19 cellular contexts compared by ENCODE assay signal in the genomic region with DNA sequence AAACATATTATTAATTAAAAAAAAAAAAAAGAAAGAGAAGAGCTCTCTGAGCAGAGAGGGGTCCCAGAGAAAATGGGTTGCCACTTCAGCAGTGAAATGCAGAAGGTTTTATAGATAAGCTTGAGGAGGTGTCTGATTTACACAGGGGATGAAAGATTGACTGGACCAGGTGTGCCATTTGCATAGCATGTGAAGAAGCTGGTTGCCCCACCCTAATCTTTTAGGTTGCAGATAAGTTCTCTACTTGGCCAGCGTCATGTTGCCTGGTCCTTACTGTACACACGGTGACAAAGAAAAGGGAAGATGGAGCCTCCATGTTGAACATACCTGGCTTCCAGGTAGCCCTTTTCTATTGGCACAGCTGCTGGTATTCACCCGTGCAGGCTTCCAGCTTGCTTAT. TPM values are rescaled to one million over a fixed set of nuclear protein-coding genes. Genes with fewer than 3 reads are reported as not detected.
DNase-seq lines count a peak whose midpoint lies in the region; ATAC-seq, FAIRE-seq and TF ChIP-seq lines count a peak whose summit lies in the region.
"Had no signal": no experiment of that assay in that cellular context is flagged by ENCODE, and none has a peak within 500 bp of the region (broad histone marks: within the 10 kb centered on the region; RNA-seq: fewer than 3 reads in every experiment).

No MANE protein-coding gene starts in this region.

- 4% methylated on average over 3 of the region's 3 CpGs for WGBS in K562 (ENCODE audit: insufficient coverage, low coverage, missing lambda C conversion rate)
- WGBS in testis, 2 donors, result 54 to 75% methylated on average over 3 of the region's 3 CpGs
- WGBS in gastroesophageal sphincter (ENCODE audit: low coverage in 1 of 2), 2 donors, result 70 to 74% methylated on average over 1 to 3 of the region's 3 CpGs

- TF ChIP-seq CTCF in Calu3 (IDR thresholded peaks at IDR 0.05; ENCODE audit: unreplicated experiment) (no peak), K562 (IDR thresholded peaks at IDR 0.05 in 2 of 3, conservative IDR thresholded peaks at IDR 0.05 in 1 of 3; ENCODE audit: insufficient read depth in 2 of 3, low read depth in 1 of 3, low read length in 3 of 3) (no peak), testis (IDR thresholded peaks at IDR 0.05) (no peak), gastroesophageal sphincter (IDR thresholded peaks at IDR 0.05) (no peak)

- no peak for TF ChIP-seq RAD21 in K562 (CRISPR knock-in tag; conservative IDR thresholded peaks at IDR 0.05 in 1 of 2, IDR thresholded peaks at IDR 0.05 in 1 of 2)

- in situ Hi-C loops in K562 (cut with MboI), result loop anchor here (5.0 kb wide), 1 partner anchor 308 kb away; no protein-coding TSS in a partner anchor

- intact Hi-C loops in Calu3 (cut with micrococcal nuclease; ENCODE audit: unreplicated experiment) (loop anchor here (1.0 to 5.0 kb wide), 5 partner anchors 63 to 307 kb away; a partner anchor contains a TSS), K562 (cut with micrococcal nuclease) (loop anchor here (1.0 to 5.0 kb wide), 6 partner anchors 10 to 376 kb away; no protein-coding TSS in a partner anchor), testis (cut with DNase I; ENCODE audit: low total_unique reads) (no loop called here)

- peaks cover 52% of the 10 kb centered on the region for H3K4me1 Mint-ChIP-seq in Calu3 (ENCODE audit: low read depth, unreplicated experiment)
- H3K4me1 Mint-ChIP-seq: CD4-positive, alpha-beta memory T cell had no signal

- DNase-seq in Calu3 (no peak), NCI-H526 treated with DMSO at 0.1 percent for 48 hours (lab: John Stamatoyannopoulos, UW) (peak; percentile 57), K562 (ENCODE audit: extremely low read depth in 1 of 4, low spot score in 3 of 4) (peak in 1 of 4 experiments; percentile 44), testis (no peak), NCI-H146 (lab: John Stamatoyannopoulos, UW) (no peak), H4 (ENCODE audit: low spot score) (no peak)
- DNase-seq: DMS 273 treated with DMSO at 0.1 percent for 48 hours, DMS79, HCEC 1CT had no signal

- CTCF ChIA-PET in Calu3 (lab: Charles Lee) (interaction anchor here (0.7 to 1.0 kb wide), 4 partner anchors 39 to 307 kb away, joined by 3 to 7 read pairs (median 4); no protein-coding TSS in a partner anchor), K562 (lab: Yijun Ruan, JAX; ENCODE audit: low intra/inter-chr PET ratio) (interaction anchor here (2.0 kb wide), 1 partner anchor 307 kb away, joined by 16 read pairs; no protein-coding TSS in a partner anchor)

- no peaks in the 10 kb centered on the region for H4K20me1 ChIP-seq in K562 (replicated peaks; ENCODE audit: control insufficient read depth, insufficient read depth, low read length)
- H4K20me1 ChIP-seq: BLaER1 had no signal

- H3K4me3 ChIP-seq in K562, result no peak overlapping the region
- no peak overlapping the region for H3K4me3 ChIP-seq in testis
- no peak overlapping the region for H3K4me3 ChIP-seq in gastroesophageal sphincter
- H3K4me3 ChIP-seq: BLaER1, GM23248 had no signal

- H3K4me1 ChIP-seq in K562 (replicated peaks in 1 of 2; ENCODE audit: control insufficient read depth in 2 of 2, insufficient read depth in 2 of 2, low read length in 2 of 2) (peaks cover 2 to 16% of the 10 kb centered on the region in 2 experiments; a peak in 3 of 5 replicates), testis (peaks cover 24% of the 10 kb centered on the region), gastroesophageal sphincter (no peaks in the 10 kb centered on the region)

- H3K36me3 ChIP-seq in K562 (ENCODE audit: control insufficient read depth, insufficient read depth, low read length) (no peaks in the 10 kb centered on the region), testis (ENCODE audit: low read depth, missing control alignments) (no peaks in the 10 kb centered on the region), gastroesophageal sphincter (no peaks in the 10 kb centered on the region)
- H3K36me3 ChIP-seq: BLaER1 had no signal

- FAIRE-seq in K562 (lab: Jason Lieb, UNC), result no peak
- FAIRE-seq: GM19239 had no signal

- no peaks in the 10 kb centered on the region for H3K79me2 ChIP-seq in K562 (ENCODE audit: control insufficient read depth, insufficient read depth, low read length)

- H3K4me2 ChIP-seq in K562 (ENCODE audit: insufficient read depth, low read length), result no peak overlapping the region
- H3K4me2 ChIP-seq: BLaER1 had no signal

- H2AFZ ChIP-seq in K562 (ENCODE audit: low read depth, low read length), result no peak overlapping the region
- H2AFZ ChIP-seq: GM23248 had no signal

- TF ChIP-seq POLR2A in K562 (conservative IDR thresholded peaks at IDR 0.05) (no peak), testis (IDR thresholded peaks at IDR 0.05) (no peak), gastroesophageal sphincter (IDR thresholded peaks at IDR 0.05) (no peak)

- peak overlapping the region; percentile 38 for H3K27ac Mint-ChIP-seq in Calu3 (ENCODE audit: unreplicated experiment)
- H3K27ac Mint-ChIP-seq: CD14-positive monocyte; CD4-positive, alpha-beta memory T cell had no signal

- ATAC-seq in K562, result peak; percentile 54
- ATAC-seq in gastroesophageal sphincter, result no peak

- POLR2A ChIA-PET in K562 (lab: Yijun Ruan, JAX), result interaction anchor here (0.6 kb wide), 1 partner anchor 46 kb away, joined by 5 read pairs; no protein-coding TSS in a partner anchor

- peaks cover 9% of the 10 kb centered on the region for H3K9me3 Mint-ChIP-seq in Calu3 (ENCODE audit: low read depth, unreplicated experiment)

- H3K4me3 Mint-ChIP-seq in Calu3 (ENCODE audit: low read depth, unreplicated experiment), result no peak overlapping the region
- H3K4me3 Mint-ChIP-seq: CD14-positive monocyte; CD4-positive, alpha-beta memory T cell had no signal

- H3K27me3 ChIP-seq in K562 (ENCODE audit: control insufficient read depth in 2 of 2, insufficient read depth in 2 of 2, low read length in 2 of 2), result no peaks in the 10 kb centered on the region
- H3K27me3 ChIP-seq in testis, result no peaks in the 10 kb centered on the region
- no peaks in the 10 kb centered on the region for H3K27me3 ChIP-seq in gastroesophageal sphincter
- H3K27me3 ChIP-seq: BLaER1 had no signal

- peaks cover 22% of the 10 kb centered on the region for H3K9me3 ChIP-seq in K562 (replicated peaks; ENCODE audit: control insufficient read depth, insufficient read depth, low read depth, low read length)
- H3K9me3 ChIP-seq in testis, result no peaks in the 10 kb centered on the region
- peaks cover 0 to 7% (median 0%) of the 10 kb centered on the region in 3 donors for H3K9me3 ChIP-seq in gastroesophageal sphincter

- BruUV-seq in Calu3 (replicated peaks; lab: Mats Ljungman, UMichigan) (no TSS peak), K562 (replicated peaks; lab: Mats Ljungman, UMichigan) (no TSS peak)

- no peaks in the 10 kb centered on the region for H3K9me1 ChIP-seq in K562 (ENCODE audit: control insufficient read depth, insufficient read depth, low read length)

- no peak overlapping the region for H3K9ac ChIP-seq in K562 (ENCODE audit: insufficient read depth in 1 of 2, low read depth in 2 of 2, low read length in 2 of 2)
- H3K9ac ChIP-seq: BLaER1, GM23248 had no signal

- H3K27me3 Mint-ChIP-seq in Calu3 (ENCODE audit: unreplicated experiment), result no peaks in the 10 kb centered on the region

- H3K27ac ChIP-seq in K562 (ENCODE audit: extremely low read depth, low read depth, low read length) (no peak overlapping the region; the same call in 2 of the 3 replicates), testis (peak overlapping the region; percentile 27 to 42), gastroesophageal sphincter (no peak overlapping the region)
- H3K27ac ChIP-seq: BLaER1, GM23248, HL-60 had no signal

- peaks cover 11% of the 10 kb centered on the region for H3K36me3 Mint-ChIP-seq in Calu3 (ENCODE audit: insufficient read depth, unreplicated experiment)
- H3K36me3 Mint-ChIP-seq: CD14-positive monocyte; CD4-positive, alpha-beta memory T cell had no signal

- TF ChIP-seq EP300 in K562 (IDR thresholded peaks at IDR 0.05; ENCODE audit: low read length), result no peak
- no peak for TF ChIP-seq EP300 in gastroesophageal sphincter (IDR thresholded peaks at IDR 0.05)

RNA-seq across cellular contexts. Expression of a gene that starts 41.4 kb away (rescaled TPM):
- total RNA-seq in Calu3 (2022) (not detected in 2 replicates), K562 (2014; rRNA removed) (0.50 and 1.3 TPM in 2 replicates), K562 (2014; rRNA removed; fragmentation: Illumina TruSeq; extraction: Trizol) (1.1 and 1.3 TPM in 2 replicates), K562 (2015; rRNA removed; fragmentation: Illumina TruSeq; extraction: Trizol) (5.4 and 5.7 TPM in 2 replicates), K562 (2021) (0.55 and 1.5 TPM in 2 replicates), testis (1 to 10 TPM in 1 of 2 donors, under 1 TPM in 1; 0.39 to 2.6 TPM), gastroesophageal sphincter (1 to 10 TPM in 3 of 4 donors, not detected in 1; 1.2 to 4.7 (median 1.7) TPM)
- total RNA-seq in K562 (2011; cell fraction: chromatin; rRNA removed; ENCODE audit: low replicate concordance), result 0.14 TPM in 1 of 2 replicates, not detected in the other
- not detected in 2 replicates for total RNA-seq in K562 (2011; cell fraction: nucleolus; rRNA removed)
- 0.07 TPM in 1 of 2 replicates, not detected in the other for total RNA-seq in K562 (2011; cell fraction: nucleoplasm; rRNA removed)
- polyA plus RNA-seq in K562 (2011; rRNA removed) (0.06 and 0.61 TPM in 2 replicates), K562 (2014; fragmentation: Illumina TruSeq; extraction: Trizol) (1.3 and 2.3 TPM in 2 replicates), K562 (2014; fragmentation: Nextera tagmentation; extraction: Ambion mirVana) (1 to 10 TPM in 1 of 2 experiments, under 1 TPM in 1; 0.86 to 1.5 TPM), K562 (2014; rRNA removed) (0.77 and 3.1 TPM in 2 replicates), testis (ENCODE audit: insufficient read depth, low read depth, low replicate concordance) (2.0 TPM)
- polyA plus RNA-seq in K562 (2011; cell fraction: cytosol; rRNA removed), result 0.24 TPM in 1 of 2 replicates, not detected in the other
- polyA plus RNA-seq in K562 (2011; cell fraction: nucleus; rRNA removed), result 1.0 TPM in 1 of 2 replicates, not detected in the other
- polyA plus RNA-seq in K562 (2012), result 5.1 and 7.0 TPM in 2 replicates
- polyA minus RNA-seq in K562 (2011; rRNA and poly(A)+ RNA removed), result 0.66 TPM in 1 of 2 replicates, not detected in the other
- not detected in 2 replicates for polyA minus RNA-seq in K562 (2011; cell fraction: cytosol; rRNA and poly(A)+ RNA removed)
- 0.78 TPM in 1 of 2 replicates, not detected in the other for polyA minus RNA-seq in K562 (2011; cell fraction: nucleus; rRNA and poly(A)+ RNA removed)
- total RNA-seq in H4 (2014; rRNA removed; shearing (Covaris generic)), result not detected in 2 replicates
- total RNA-seq: A673; CD4-positive, alpha-beta memory T cell; GM23248; HT1080 had no signal
- polyA plus RNA-seq: AG04450; CD4-positive, alpha-beta memory T cell; GM23248 had no signal

RNA-seq across cellular contexts. Expression of a gene that starts 53.0 kb away (rescaled TPM):
- total RNA-seq in Calu3 (2022) (not detected in 2 replicates), K562 (2014; rRNA removed) (1.7 and 2.0 TPM in 2 replicates), K562 (2014; rRNA removed; fragmentation: Illumina TruSeq; extraction: Trizol) (3.3 and 3.4 TPM in 2 replicates), K562 (2015; rRNA removed; fragmentation: Illumina TruSeq; extraction: Trizol) (9.1 and 9.5 TPM in 2 replicates), K562 (2021) (1.7 and 3.4 TPM in 2 replicates), testis (10 to 100 TPM in 1 of 2 donors, 1 to 10 TPM in 1; 6.1 to 21.6 TPM), gastroesophageal sphincter (100 to 1,000 TPM in 2 of 4 donors, 10 to 100 TPM in 2; 27.5 to 137 (median 74.3) TPM)
- total RNA-seq in K562 (2011; cell fraction: chromatin; rRNA removed; ENCODE audit: low replicate concordance), result 0.35 TPM in 1 of 2 replicates, not detected in the other
- total RNA-seq in K562 (2011; cell fraction: nucleolus; rRNA removed), result 0.33 and 0.53 TPM in 2 replicates
- not detected in 2 replicates for total RNA-seq in K562 (2011; cell fraction: nucleoplasm; rRNA removed)
- polyA plus RNA-seq in K562 (2011; rRNA removed) (0.57 and 25.1 TPM in 2 replicates), K562 (2014; fragmentation: Illumina TruSeq; extraction: Trizol) (4.3 and 5.6 TPM in 2 replicates), K562 (2014; fragmentation: Nextera tagmentation; extraction: Ambion mirVana) (1 to 10 TPM; 5.5 to 5.8 TPM), K562 (2014; rRNA removed) (4.2 and 4.7 TPM in 2 replicates), testis (ENCODE audit: insufficient read depth, low read depth, low replicate concordance) (49.5 TPM)
- polyA plus RNA-seq in K562 (2011; cell fraction: cytosol; rRNA removed), result 0.06 and 11.1 TPM in 2 replicates
- polyA plus RNA-seq in K562 (2011; cell fraction: nucleus; rRNA removed), result 0.13 and 26.4 TPM in 2 replicates
- 1.9 and 7.6 TPM in 2 replicates for polyA plus RNA-seq in K562 (2012)
- 12.9 TPM in 1 of 2 replicates, not detected in the other for polyA minus RNA-seq in K562 (2011; rRNA and poly(A)+ RNA removed)
- 5.4 TPM in 1 of 2 replicates, not detected in the other for polyA minus RNA-seq in K562 (2011; cell fraction: cytosol; rRNA and poly(A)+ RNA removed)
- 16.8 TPM in 1 of 2 replicates, not detected in the other for polyA minus RNA-seq in K562 (2011; cell fraction: nucleus; rRNA and poly(A)+ RNA removed)
- not detected in 2 replicates for total RNA-seq in H4 (2014; rRNA removed; shearing (Covaris generic))
- total RNA-seq: A673, GM23248, HT1080 had no signal
- polyA plus RNA-seq: AG04450, GM23248 had no signal

Comparison
In these comparisons a context has a peak if more than half of its experiments do, and no peak if none do; other contexts are left out.
1. H3K27ac ChIP-seq: peak in testis (2 of 2); none in K562 (single experiment) and gastroesophageal sphincter (0 of 4).